35 cellular contexts compared by ENCODE assay signal in genomic region chr17:1237471-1237870, GRCh38. TPM values are rescaled to one million over a fixed set of nuclear protein-coding genes. Genes with fewer than 3 reads are reported as not detected.
"Had no signal": no experiment of that assay in that cellular context is flagged by ENCODE, and none has a peak within 500 bp of the region (broad histone marks: within the 10 kb centered on the region; RNA-seq: fewer than 3 reads in every experiment).

No MANE protein-coding gene starts in this region.

- H3K9me3 ChIP-seq: colonic mucosa, esophagus squamous epithelium, gastrocnemius medialis, left lung, lower lobe of right lung, mucosa of descending colon had no signal

- H3K4me1 Mint-ChIP-seq: endodermal cell, mesothelial cell of epicardium, naive B cell had no signal

- H3K36me3 Mint-ChIP-seq: mesothelial cell of epicardium, naive B cell had no signal

- H3K4me3 Mint-ChIP-seq: dendritic cell treated with granulocyte-macrophage colony-stimulating factor and Interleukin-4, amounts not matched to agents 40 ng/mL and 50 ng/mL, for 4 days; effector memory CD8-positive, alpha-beta T cell; endodermal cell; mesothelial cell of epicardium; naive B cell had no signal

- ATAC-seq: effector memory CD8-positive, alpha-beta T cell; esophagus mucosa; gastrocnemius medialis; heart right ventricle; left cardiac atrium; left lung; left ventricle myocardium superior; lower lobe of right lung; mucosa of descending colon had no signal

- H3K27me3 ChIP-seq: colonic mucosa had no signal

- H3K9me3 Mint-ChIP-seq: dendritic cell treated with granulocyte-macrophage colony-stimulating factor and Interleukin-4, amounts not matched to agents 40 ng/mL and 50 ng/mL, for 4 days; effector memory CD8-positive, alpha-beta T cell; mesothelial cell of epicardium had no signal

- H3K27ac Mint-ChIP-seq: dendritic cell treated with granulocyte-macrophage colony-stimulating factor and Interleukin-4, amounts not matched to agents 40 ng/mL and 50 ng/mL, for 4 days; effector memory CD8-positive, alpha-beta T cell; endodermal cell; mesothelial cell of epicardium; naive B cell had no signal

- H3K27ac ChIP-seq: colonic mucosa, epithelial cell of prostate, esophagus squamous epithelium, gastrocnemius medialis, heart right ventricle, left lung, lower lobe of right lung had no signal

- FAIRE-seq: endometrium, islet of Langerhans, keratinocyte had no signal

- H3K4me1 ChIP-seq: colonic mucosa, esophagus squamous epithelium had no signal

- H3K4me3 ChIP-seq: colonic mucosa, esophagus squamous epithelium, gastrocnemius medialis, heart right ventricle, left lung, lower lobe of right lung, mucosa of descending colon had no signal

- DNase-seq: colonic mucosa; cortex of kidney; effector CD8-positive, alpha-beta T cell; effector memory CD8-positive, alpha-beta T cell; endodermal cell; erythroblast; esophagus squamous epithelium; foreskin fibroblast; foreskin melanocyte; gastrocnemius medialis; glutamatergic neuron; head of caudate nucleus; heart right ventricle; hippocampal formation; left cardiac atrium; left ventricle myocardium superior; lower lobe of right lung; mesenchymal stem cell; naive B cell had no signal

- H3K36me3 ChIP-seq: colonic mucosa, esophagus squamous epithelium, gastrocnemius medialis, heart right ventricle, left lung, lower lobe of right lung had no signal

RNA-seq across cellular contexts. Expression of gene BHLHA9, which starts 32.8 kb away (rescaled TPM):
- total RNA-seq: colonic mucosa, dermis microvascular lymphatic vessel endothelial cell, esophagus mucosa, esophagus squamous epithelium, gastrocnemius medialis, glomerular endothelial cell, kidney epithelial cell, left cardiac atrium, left lung, left ventricle myocardium superior, lower leg skin, lower lobe of right lung, lung microvascular endothelial cell, mesenteric fat pad, mesothelial cell of epicardium, mucosa of descending colon, myocyte had no signal
- polyA plus RNA-seq: heart right ventricle, keratinocyte had no signal

RNA-seq across cellular contexts. Expression of gene TRARG1, which starts 42.0 kb away (rescaled TPM):
- total RNA-seq: dermis microvascular lymphatic vessel endothelial cell, endodermal cell, esophagus mucosa, esophagus squamous epithelium, glomerular endothelial cell, kidney epithelial cell, left lung, lower lobe of right lung, lung microvascular endothelial cell, mesothelial cell of epicardium, myocyte had no signal
- polyA plus RNA-seq: keratinocyte had no signal
